1 cellular context compared by ENCODE assay signal in genomic region chr14:20412422-20412821, GRCh38.
TF ChIP-seq lines count a peak whose summit lies in the region.

No MANE protein-coding gene starts in this region.

TF ChIP-seq in GM12878, 131 proteins besides CTCF, POLR2A, EP300 and RAD21:
- TF ChIP-seq PML (IDR thresholded peaks at IDR 0.05; ENCODE audit: low read length) (no peak), RB1 (IDR thresholded peaks at IDR 0.05; ENCODE audit: borderline replicate concordance) (no peak), IKZF2 (IDR thresholded peaks at IDR 0.05) (0 out of 4 replicates have a peak, but pooled peaks of 1 of the 2 experiments have one; percentile 17), POU2F2 (IDR thresholded peaks at IDR 0.05; ENCODE audit: borderline replicate concordance, low read depth, low read length) (peak; percentile 100), ZNF384 (IDR thresholded peaks at IDR 0.05; ENCODE audit: borderline replicate concordance, low read depth, low read length) (peak; percentile 72), IRF4 (IDR thresholded peaks at IDR 0.05; ENCODE audit: low read depth, low read length) (no peak), HDAC6 (IDR thresholded peaks at IDR 0.05; ENCODE audit: unreplicated experiment) (no peak), NR2F1 (conservative IDR thresholded peaks at IDR 0.05) (no peak), FOXM1 (IDR thresholded peaks at IDR 0.05; ENCODE audit: low read depth, low read length) (no peak), BRCA1 (IDR thresholded peaks at IDR 0.05; ENCODE audit: low read depth, low read length) (no peak), BCLAF1 (IDR thresholded peaks at IDR 0.05) (no peak)
- TF ChIP-seq, protein P1, sequence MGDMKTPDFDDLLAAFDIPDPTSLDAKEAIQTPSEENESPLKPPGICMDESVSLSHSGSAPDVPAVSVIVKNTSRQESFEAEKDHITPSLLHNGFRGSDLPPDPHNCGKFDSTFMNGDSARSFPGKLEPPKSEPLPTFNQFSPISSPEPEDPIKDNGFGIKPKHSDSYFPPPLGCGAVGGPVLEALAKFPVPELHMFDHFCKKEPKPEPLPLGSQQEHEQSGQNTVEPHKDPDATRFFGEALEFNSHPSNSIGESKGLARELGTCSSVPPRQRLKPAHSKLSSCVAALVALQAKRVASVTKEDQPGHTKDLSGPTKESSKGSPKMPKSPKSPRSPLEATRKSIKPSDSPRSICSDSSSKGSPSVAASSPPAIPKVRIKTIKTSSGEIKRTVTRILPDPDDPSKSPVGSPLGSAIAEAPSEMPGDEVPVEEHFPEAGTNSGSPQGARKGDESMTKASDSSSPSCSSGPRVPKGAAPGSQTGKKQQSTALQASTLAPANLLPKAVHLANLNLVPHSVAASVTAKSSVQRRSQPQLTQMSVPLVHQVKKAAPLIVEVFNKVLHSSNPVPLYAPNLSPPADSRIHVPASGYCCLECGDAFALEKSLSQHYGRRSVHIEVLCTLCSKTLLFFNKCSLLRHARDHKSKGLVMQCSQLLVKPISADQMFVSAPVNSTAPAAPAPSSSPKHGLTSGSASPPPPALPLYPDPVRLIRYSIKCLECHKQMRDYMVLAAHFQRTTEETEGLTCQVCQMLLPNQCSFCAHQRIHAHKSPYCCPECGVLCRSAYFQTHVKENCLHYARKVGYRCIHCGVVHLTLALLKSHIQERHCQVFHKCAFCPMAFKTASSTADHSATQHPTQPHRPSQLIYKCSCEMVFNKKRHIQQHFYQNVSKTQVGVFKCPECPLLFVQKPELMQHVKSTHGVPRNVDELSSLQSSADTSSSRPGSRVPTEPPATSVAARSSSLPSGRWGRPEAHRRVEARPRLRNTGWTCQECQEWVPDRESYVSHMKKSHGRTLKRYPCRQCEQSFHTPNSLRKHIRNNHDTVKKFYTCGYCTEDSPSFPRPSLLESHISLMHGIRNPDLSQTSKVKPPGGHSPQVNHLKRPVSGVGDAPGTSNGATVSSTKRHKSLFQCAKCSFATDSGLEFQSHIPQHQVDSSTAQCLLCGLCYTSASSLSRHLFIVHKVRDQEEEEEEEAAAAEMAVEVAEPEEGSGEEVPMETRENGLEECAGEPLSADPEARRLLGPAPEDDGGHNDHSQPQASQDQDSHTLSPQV (IDR thresholded peaks at IDR 0.05): no peak
- TF ChIP-seq, protein P2, sequence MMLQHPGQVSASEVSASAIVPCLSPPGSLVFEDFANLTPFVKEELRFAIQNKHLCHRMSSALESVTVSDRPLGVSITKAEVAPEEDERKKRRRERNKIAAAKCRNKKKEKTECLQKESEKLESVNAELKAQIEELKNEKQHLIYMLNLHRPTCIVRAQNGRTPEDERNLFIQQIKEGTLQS (IDR thresholded peaks at IDR 0.05; ENCODE audit: borderline replicate concordance, extremely low read depth, low read depth, low read length): no peak
